In genomic region chr1:172588296-172589291, GRCh38 we compare ENCODE assay signal across 9 cellular contexts. TPM values are rescaled to one million over a fixed set of nuclear protein-coding genes. Genes with fewer than 3 reads are reported as not detected.
A peak's percentile ranks its signal among the peaks of the same experiment; 100 is the strongest.
DNase-seq lines count a peak whose midpoint lies in the region; ATAC-seq and TF ChIP-seq lines count a peak whose summit lies in the region.
"Had no signal": no experiment of that assay in that cellular context is flagged by ENCODE, and none has a peak within 500 bp of the region (broad histone marks: within the 10 kb centered on the region; RNA-seq: fewer than 3 reads in every experiment).

No MANE protein-coding gene starts in this region.

- H3K36me3 ChIP-seq in esophagus muscularis mucosa = peaks cover 21 to 41% (median 28%) of the 10 kb centered on the region in 4 donors

- POLR2A ChIA-PET in AG04450 (lab: Yijun Ruan, JAX) = interaction anchor here (1.3 kb wide), 1 partner anchor 56 kb away, joined by 3 read pairs; the partner anchor contains the start of gene SUCO

- H3K4me3 ChIP-seq in AG04450 (ENCODE audit: low read depth, low read length) (peak overlapping the region; percentile 8; the same call in 1 of the 2 replicates), WI38 (ENCODE audit: low read depth, low read length) (peak overlapping the region; percentile 42), esophagus muscularis mucosa (no peak overlapping the region)
- H3K4me3 ChIP-seq: upper lobe of left lung had no signal

- H3K27me3 ChIP-seq in AG04450 (ENCODE audit: control insufficient read depth, insufficient read depth, low read length) (no peaks in the 10 kb centered on the region), esophagus muscularis mucosa (no peaks in the 10 kb centered on the region)
- H3K27me3 ChIP-seq: upper lobe of left lung had no signal

- CTCF ChIA-PET in AG04450 (lab: Charles Lee) = interaction anchor here (0.9 kb wide), 1 partner anchor 21 kb away, joined by 5 read pairs; no protein-coding TSS in a partner anchor

- peak overlapping the region; percentile 95 for H3K27ac Mint-ChIP-seq in HFFc6

- H3K4me3 Mint-ChIP-seq in HFFc6 = peak overlapping the region; percentile 81

- H3K4me1 ChIP-seq in esophagus muscularis mucosa = peaks cover 0 to 5% (median 2%) of the 10 kb centered on the region in 4 donors

- H3K27me3 Mint-ChIP-seq in HFFc6 (ENCODE audit: insufficient read depth) = no peaks in the 10 kb centered on the region

- TF ChIP-seq POLR2A in esophagus muscularis mucosa (IDR thresholded peaks at IDR 0.05; ENCODE audit: low read depth) = no peak

- peak overlapping the region; percentile 43 for H3K27ac ChIP-seq in AG04450 (ENCODE audit: low read depth, low read length)
- no peak overlapping the region for H3K27ac ChIP-seq in esophagus muscularis mucosa (replicated peaks in 1 of 4)

- peaks cover 43% of the 10 kb centered on the region for H3K36me3 Mint-ChIP-seq in HFFc6 (ENCODE audit: low read depth)

- no peak for TF ChIP-seq CTCF in AG04450 (IDR thresholded peaks at IDR 0.05; ENCODE audit: low read depth, low read length)
- TF ChIP-seq CTCF in HFFc6 (IDR thresholded peaks at IDR 0.05) = no peak
- TF ChIP-seq CTCF in WI38 (IDR thresholded peaks at IDR 0.05; ENCODE audit: low read depth, low read length) = no peak
- no peak for TF ChIP-seq CTCF in esophagus muscularis mucosa (IDR thresholded peaks at IDR 0.05)

- H3K9me3 Mint-ChIP-seq in HFFc6 = peaks cover 8% of the 10 kb centered on the region

- H3K9me3 ChIP-seq in AG04450 (ENCODE audit: control insufficient read depth, insufficient read depth, low read length) = no peaks in the 10 kb centered on the region
- no peaks in the 10 kb centered on the region for H3K9me3 ChIP-seq in esophagus muscularis mucosa
- H3K9me3 ChIP-seq: upper lobe of left lung had no signal

- WGBS in esophagus muscularis mucosa = 85% methylated on average over 7 of the region's 7 CpGs

- peaks cover 50% of the 10 kb centered on the region for H3K4me1 Mint-ChIP-seq in HFFc6 (ENCODE audit: low read depth)

- no peak for TF ChIP-seq EP300 in esophagus muscularis mucosa (IDR thresholded peaks at IDR 0.05)

- intact Hi-C loops in esophagus muscularis mucosa (cut with DNase I) = no loop called here

- DNase-seq in AG04450 (ENCODE audit: low read depth, low spot score) = peak; percentile 59
- peak; percentile 86 for DNase-seq in HFFc6
- peak; percentile 72 for DNase-seq in glomerular visceral epithelial cell (ENCODE audit: extremely low spot score)
- DNase-seq in iPS-NIHi11 (ENCODE audit: low spot score) = no peak
- DNase-seq in occipital lobe (lab: John Stamatoyannopoulos, UW) = no peak
- no peak for DNase-seq in esophagus muscularis mucosa (ENCODE audit: extremely low spot score)

- ATAC-seq in GM18502 (IDR thresholded peaks at IDR 0.05; ENCODE audit: poor library complexity, unreplicated experiment) = no peak

RNA-seq across cellular contexts. Expression of gene SUCO, which starts 55.6 kb away (rescaled TPM):
- polyA plus RNA-seq in AG04450 (2011; rRNA removed) = 17.6 and 25.1 TPM in 2 replicates
- polyA minus RNA-seq in AG04450 (2011; rRNA and poly(A)+ RNA removed) = 14.8 and 30.1 TPM in 2 replicates
- total RNA-seq in HFFc6 (2021; fragmentation: NEBNext Ultra II Directional; extraction: Animal tissue kit (Norgen Biotek cat#: 25700)) = 10 to 100 TPM; 33.9 to 45.2 (median 37.1) TPM
- total RNA-seq in occipital lobe = 108 TPM
- 10 to 100 TPM; 21.1 to 31.6 (median 22.3) TPM for total RNA-seq in esophagus muscularis mucosa

Comparison
In these comparisons a context has a peak if more than half of its experiments do, and no peak if none do; other contexts are left out.
1. DNase-seq: peak in AG04450 (single experiment), HFFc6 (single experiment) and glomerular visceral epithelial cell (single experiment); none in iPS-NIHi11 (single experiment), occipital lobe (single experiment) and esophagus muscularis mucosa (single experiment).
2. H3K4me3 ChIP-seq: peak in AG04450 (single experiment) and WI38 (single experiment); none in esophagus muscularis mucosa (0 of 4).